ENCODE assay signal across 10 cellular contexts in genomic region chr15:70339551-70340517, GRCh38.
DNase-seq lines count a peak whose midpoint lies in the region; ATAC-seq and TF ChIP-seq lines count a peak whose summit lies in the region.
"Had no signal": no experiment of that assay in that cellular context is flagged by ENCODE, and none has a peak within 500 bp of the region (broad histone marks: within the 10 kb centered on the region; RNA-seq: fewer than 3 reads in every experiment).

No MANE protein-coding gene starts in this region.

- intact Hi-C loops in testis (cut with DNase I; ENCODE audit: low total_unique reads): no loop called here
- intact Hi-C loops in activated naive CD4-positive, alpha-beta T cell treated with anti-CD3 and anti-CD28 coated beads for 36 hours (cut with micrococcal nuclease): no loop called here

- H3K9me3 ChIP-seq in WERI-Rb-1 (ENCODE audit: severe bottlenecking) (peaks cover 6% of the 10 kb centered on the region), testis (no peaks in the 10 kb centered on the region)

- H3K27ac Mint-ChIP-seq in neural crest cell (ENCODE audit: unreplicated experiment): peak overlapping the region; percentile 91
- no peak overlapping the region for H3K27ac Mint-ChIP-seq in activated naive CD4-positive, alpha-beta T cell treated with anti-CD3 and anti-CD28 coated beads for 36 hours
- H3K27ac Mint-ChIP-seq: activated CD4-positive, alpha-beta memory T cell treated with anti-CD3 and anti-CD28 coated beads, Interleukin-2, amount 10 ng/mL, durations not matched to agents 7 days and 5 days had no signal

- peaks cover 3% of the 10 kb centered on the region for H3K9me3 Mint-ChIP-seq in neural crest cell
- peaks cover 7% of the 10 kb centered on the region for H3K9me3 Mint-ChIP-seq in activated naive CD4-positive, alpha-beta T cell treated with anti-CD3 and anti-CD28 coated beads for 36 hours
- H3K9me3 Mint-ChIP-seq: activated CD4-positive, alpha-beta memory T cell treated with anti-CD3 and anti-CD28 coated beads, Interleukin-2, amount 10 ng/mL, durations not matched to agents 7 days and 5 days had no signal

- 71 to 82% methylated on average over 12 of the region's 12 CpGs for WGBS in testis, 2 donors

- TF ChIP-seq CTCF in WERI-Rb-1 (IDR thresholded peaks at IDR 0.05; ENCODE audit: low read depth, low read length): no peak
- TF ChIP-seq CTCF in neural crest cell (conservative IDR thresholded peaks at IDR 0.05): no peak
- no peak for TF ChIP-seq CTCF in testis (IDR thresholded peaks at IDR 0.05)

- no peak for TF ChIP-seq POLR2A in testis (IDR thresholded peaks at IDR 0.05)

- H3K4me3 ChIP-seq in WERI-Rb-1 (ENCODE audit: low read depth, low read length) (peak overlapping the region; percentile 5; the same call in 1 of the 2 replicates), testis (no peak overlapping the region)

- CTCF ChIA-PET in activated naive CD4-positive, alpha-beta T cell treated with anti-CD3 and anti-CD28 coated beads for 36 hours (lab: Charles Lee): interaction anchor here (0.8 kb wide), 1 partner anchor 150 kb away, joined by 3 read pairs; no protein-coding TSS in a partner anchor

- no peak overlapping the region for H3K4me3 Mint-ChIP-seq in neural crest cell
- H3K4me3 Mint-ChIP-seq in activated naive CD4-positive, alpha-beta T cell treated with anti-CD3 and anti-CD28 coated beads for 36 hours: no peak overlapping the region
- H3K4me3 Mint-ChIP-seq: activated CD4-positive, alpha-beta memory T cell treated with anti-CD3 and anti-CD28 coated beads, Interleukin-2, amount 10 ng/mL, durations not matched to agents 7 days and 5 days had no signal

- no peaks in the 10 kb centered on the region for H3K4me1 ChIP-seq in testis

- H3K27me3 Mint-ChIP-seq in neural crest cell (ENCODE audit: low read depth): no peaks in the 10 kb centered on the region
- H3K27me3 Mint-ChIP-seq in activated naive CD4-positive, alpha-beta T cell treated with anti-CD3 and anti-CD28 coated beads for 36 hours (ENCODE audit: low read depth): no peaks in the 10 kb centered on the region

- peaks cover 7% of the 10 kb centered on the region for H3K36me3 Mint-ChIP-seq in neural crest cell (ENCODE audit: low read depth)
- H3K36me3 Mint-ChIP-seq in activated naive CD4-positive, alpha-beta T cell treated with anti-CD3 and anti-CD28 coated beads for 36 hours (ENCODE audit: low read depth): no peaks in the 10 kb centered on the region

- H3K27ac ChIP-seq in WERI-Rb-1 (peak overlapping the region; percentile 96), testis (no peak overlapping the region)

- ATAC-seq in GM18520 (IDR thresholded peaks at IDR 0.05; ENCODE audit: unreplicated experiment): no peak

- H3K4me1 Mint-ChIP-seq in neural crest cell: peaks cover 17% of the 10 kb centered on the region
- H3K4me1 Mint-ChIP-seq in activated naive CD4-positive, alpha-beta T cell treated with anti-CD3 and anti-CD28 coated beads for 36 hours (ENCODE audit: low read depth): no peaks in the 10 kb centered on the region
- H3K4me1 Mint-ChIP-seq: activated CD4-positive, alpha-beta memory T cell treated with anti-CD3 and anti-CD28 coated beads, Interleukin-2, amount 10 ng/mL, durations not matched to agents 7 days and 5 days had no signal

- H3K36me3 ChIP-seq in WERI-Rb-1 (no peaks in the 10 kb centered on the region), testis (ENCODE audit: low read depth, missing control alignments) (no peaks in the 10 kb centered on the region)

- no peaks in the 10 kb centered on the region for H3K27me3 ChIP-seq in WERI-Rb-1 (ENCODE audit: insufficient read depth, low read depth, severe bottlenecking)
- H3K27me3 ChIP-seq in testis: no peaks in the 10 kb centered on the region

- DNase-seq in ELF-1 (ENCODE audit: low read depth, low spot score): peak; percentile 39
- DNase-seq in NCI-H1105 (lab: John Stamatoyannopoulos, UW): peak; percentile 98
- peak; percentile 94 for DNase-seq in WERI-Rb-1
- no peak for DNase-seq in neural crest cell (ENCODE audit: low read depth, low spot score)
- DNase-seq in testis: no peak
- DNase-seq in activated naive CD4-positive, alpha-beta T cell treated with anti-CD3 and anti-CD28 coated beads for 36 hours: no peak
- DNase-seq in superior temporal gyrus (ENCODE audit: extremely low spot score): no peak
- DNase-seq: activated CD4-positive, alpha-beta memory T cell treated with anti-CD3 and anti-CD28 coated beads, Interleukin-2, amount 10 ng/mL, durations not matched to agents 7 days and 5 days; caudate nucleus had no signal

Comparison
In these comparisons a context has a peak if more than half of its experiments do, and no peak if none do; other contexts are left out.
1. DNase-seq: peak in ELF-1 (single experiment), NCI-H1105 (single experiment) and WERI-Rb-1 (single experiment); none in neural crest cell (single experiment), testis (single experiment), activated naive CD4-positive, alpha-beta T cell treated with anti-CD3 and anti-CD28 coated beads for 36 hours (single experiment) and superior temporal gyrus (single experiment).